ENCODE assay signal across 1 cellular context in the genomic region with DNA sequence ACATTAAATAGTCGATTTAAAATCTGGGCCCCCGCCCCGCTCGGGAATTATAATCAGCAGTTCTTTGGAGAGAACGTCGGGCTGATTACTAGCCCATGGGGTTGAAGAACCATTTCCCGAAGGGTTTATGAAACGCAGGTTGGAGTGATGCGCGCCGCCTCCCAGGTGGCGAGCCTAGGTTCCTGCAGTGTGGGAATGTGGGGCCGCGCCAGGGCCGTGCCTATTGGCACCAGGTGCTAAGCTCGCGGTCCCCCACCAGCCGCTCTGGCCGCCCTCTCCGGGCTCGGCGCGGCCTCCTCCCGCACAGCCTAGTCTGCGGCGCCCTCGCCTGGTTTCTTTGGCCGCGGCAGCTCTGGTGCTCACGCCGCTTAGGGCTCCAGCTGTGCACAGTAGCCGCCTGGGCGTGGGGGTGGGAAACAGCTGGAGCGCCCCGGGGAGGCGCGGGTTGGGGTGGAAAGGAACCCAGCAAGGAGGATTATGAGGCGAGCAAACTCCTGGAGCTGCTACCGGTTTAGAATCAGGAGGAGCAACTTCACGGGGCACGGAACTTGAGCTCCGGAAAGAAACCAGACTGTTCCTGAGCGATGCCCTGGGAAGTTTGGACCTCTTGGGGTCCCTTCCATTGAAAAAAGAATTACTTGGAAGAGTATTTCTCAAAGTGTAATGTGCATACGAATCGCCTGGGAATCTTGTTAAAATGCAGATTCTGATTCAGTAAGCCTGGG.
A peak's percentile ranks its signal among the peaks of the same experiment; 100 is the strongest.
TF ChIP-seq lines count a peak whose summit lies in the region.

No MANE protein-coding gene starts in this region.

TF ChIP-seq in K562, 482 proteins besides CTCF, POLR2A, EP300 and RAD21 (continued from another document and continues in another):
- TF ChIP-seq PURB (CRISPR knock-in tag; IDR thresholded peaks at IDR 0.05; ENCODE audit: low read depth) (no peak), ZNF444 (CRISPR knock-in tag; IDR thresholded peaks at IDR 0.05) (no peak), GATAD2A (IDR thresholded peaks at IDR 0.05) (no peak), BCLAF1 (IDR thresholded peaks at IDR 0.05; ENCODE audit: borderline replicate concordance in 1 of 2, control insufficient read depth in 1 of 2, low read depth in 2 of 2, low read length in 1 of 2) (no peak), DDX20 (tag; IDR thresholded peaks at IDR 0.05; ENCODE audit: low read depth) (no peak), ZNF280A (IDR thresholded peaks at IDR 0.05; ENCODE audit: low read depth, partially characterized antibody) (no peak), TRIM28 (IDR thresholded peaks at IDR 0.05) (no peak), MIER1 (IDR thresholded peaks at IDR 0.05; ENCODE audit: low read depth) (no peak), HMG20B (CRISPR knock-in tag; IDR thresholded peaks at IDR 0.05) (no peak), ZNF174 (CRISPR knock-in tag; IDR thresholded peaks at IDR 0.05) (no peak), ZNF354B (CRISPR knock-in tag; IDR thresholded peaks at IDR 0.05) (no peak), NFE2L1 (tag; IDR thresholded peaks at IDR 0.05; ENCODE audit: borderline replicate concordance, low read depth) (no peak), NONO (IDR thresholded peaks at IDR 0.05; ENCODE audit: low read depth in 2 of 2, low read length in 1 of 2) (no peak), SIN3B (IDR thresholded peaks at IDR 0.05; ENCODE audit: low read depth) (no peak), EGR1 (conservative IDR thresholded peaks at IDR 0.05) (0 out of 2 replicates have a peak, but pooled peaks have one; percentile 19), ZNF3 (CRISPR knock-in tag; IDR thresholded peaks at IDR 0.05) (no peak), PATZ1 (CRISPR knock-in tag; IDR thresholded peaks at IDR 0.05; ENCODE audit: borderline replicate concordance) (no peak), FOXJ3 (CRISPR knock-in tag; IDR thresholded peaks at IDR 0.05) (no peak), ZNF253 (CRISPR knock-in tag; conservative IDR thresholded peaks at IDR 0.05) (no peak), CREBBP (IDR thresholded peaks at IDR 0.05; ENCODE audit: low read depth, low read length) (no peak), HMGN3 (IDR thresholded peaks at IDR 0.05; ENCODE audit: borderline replicate concordance, extremely low read depth, insufficient read length, low read depth, low read length) (peak; percentile 28), CREB1 (IDR thresholded peaks at IDR 0.05) (no peak), CREB1 (CRISPR knock-in tag; IDR thresholded peaks at IDR 0.05) (no peak), FOXM1 (IDR thresholded peaks at IDR 0.05; ENCODE audit: low read depth) (no peak), FOXM1 (CRISPR knock-in tag; IDR thresholded peaks at IDR 0.05; ENCODE audit: low read depth) (no peak), CXXC5 (CRISPR knock-in tag; IDR thresholded peaks at IDR 0.05) (0 out of 2 replicates have a peak, but pooled peaks have one; percentile 17)
- TF ChIP-seq, protein P1, sequence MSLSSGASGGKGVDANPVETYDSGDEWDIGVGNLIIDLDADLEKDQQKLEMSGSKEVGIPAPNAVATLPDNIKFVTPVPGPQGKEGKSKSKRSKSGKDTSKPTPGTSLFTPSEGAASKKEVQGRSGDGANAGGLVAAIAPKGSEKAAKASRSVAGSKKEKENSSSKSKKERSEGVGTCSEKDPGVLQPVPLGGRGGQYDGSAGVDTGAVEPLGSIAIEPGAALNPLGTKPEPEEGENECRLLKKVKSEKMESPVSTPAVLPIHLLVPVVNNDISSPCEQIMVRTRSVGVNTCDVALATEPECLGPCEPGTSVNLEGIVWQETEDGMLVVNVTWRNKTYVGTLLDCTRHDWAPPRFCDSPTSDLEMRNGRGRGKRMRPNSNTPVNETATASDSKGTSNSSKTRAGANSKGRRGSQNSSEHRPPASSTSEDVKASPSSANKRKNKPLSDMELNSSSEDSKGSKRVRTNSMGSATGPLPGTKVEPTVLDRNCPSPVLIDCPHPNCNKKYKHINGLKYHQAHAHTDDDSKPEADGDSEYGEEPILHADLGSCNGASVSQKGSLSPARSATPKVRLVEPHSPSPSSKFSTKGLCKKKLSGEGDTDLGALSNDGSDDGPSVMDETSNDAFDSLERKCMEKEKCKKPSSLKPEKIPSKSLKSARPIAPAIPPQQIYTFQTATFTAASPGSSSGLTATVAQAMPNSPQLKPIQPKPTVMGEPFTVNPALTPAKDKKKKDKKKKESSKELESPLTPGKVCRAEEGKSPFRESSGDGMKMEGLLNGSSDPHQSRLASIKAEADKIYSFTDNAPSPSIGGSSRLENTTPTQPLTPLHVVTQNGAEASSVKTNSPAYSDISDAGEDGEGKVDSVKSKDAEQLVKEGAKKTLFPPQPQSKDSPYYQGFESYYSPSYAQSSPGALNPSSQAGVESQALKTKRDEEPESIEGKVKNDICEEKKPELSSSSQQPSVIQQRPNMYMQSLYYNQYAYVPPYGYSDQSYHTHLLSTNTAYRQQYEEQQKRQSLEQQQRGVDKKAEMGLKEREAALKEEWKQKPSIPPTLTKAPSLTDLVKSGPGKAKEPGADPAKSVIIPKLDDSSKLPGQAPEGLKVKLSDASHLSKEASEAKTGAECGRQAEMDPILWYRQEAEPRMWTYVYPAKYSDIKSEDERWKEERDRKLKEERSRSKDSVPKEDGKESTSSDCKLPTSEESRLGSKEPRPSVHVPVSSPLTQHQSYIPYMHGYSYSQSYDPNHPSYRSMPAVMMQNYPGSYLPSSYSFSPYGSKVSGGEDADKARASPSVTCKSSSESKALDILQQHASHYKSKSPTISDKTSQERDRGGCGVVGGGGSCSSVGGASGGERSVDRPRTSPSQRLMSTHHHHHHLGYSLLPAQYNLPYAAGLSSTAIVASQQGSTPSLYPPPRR (CRISPR knock-in tag; IDR thresholded peaks at IDR 0.05; ENCODE audit: borderline replicate concordance) = no peak
- TF ChIP-seq, protein P2, sequence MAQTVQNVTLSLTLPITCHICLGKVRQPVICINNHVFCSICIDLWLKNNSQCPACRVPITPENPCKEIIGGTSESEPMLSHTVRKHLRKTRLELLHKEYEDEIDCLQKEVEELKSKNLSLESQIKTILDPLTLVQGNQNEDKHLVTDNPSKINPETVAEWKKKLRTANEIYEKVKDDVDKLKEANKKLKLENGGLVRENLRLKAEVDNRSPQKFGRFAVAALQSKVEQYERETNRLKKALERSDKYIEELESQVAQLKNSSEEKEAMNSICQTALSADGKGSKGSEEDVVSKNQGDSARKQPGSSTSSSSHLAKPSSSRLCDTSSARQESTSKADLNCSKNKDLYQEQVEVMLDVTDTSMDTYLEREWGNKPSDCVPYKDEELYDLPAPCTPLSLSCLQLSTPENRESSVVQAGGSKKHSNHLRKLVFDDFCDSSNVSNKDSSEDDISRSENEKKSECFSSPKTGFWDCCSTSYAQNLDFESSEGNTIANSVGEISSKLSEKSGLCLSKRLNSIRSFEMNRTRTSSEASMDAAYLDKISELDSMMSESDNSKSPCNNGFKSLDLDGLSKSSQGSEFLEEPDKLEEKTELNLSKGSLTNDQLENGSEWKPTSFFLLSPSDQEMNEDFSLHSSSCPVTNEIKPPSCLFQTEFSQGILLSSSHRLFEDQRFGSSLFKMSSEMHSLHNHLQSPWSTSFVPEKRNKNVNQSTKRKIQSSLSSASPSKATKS (CRISPR knock-in tag; IDR thresholded peaks at IDR 0.05) = no peak
- TF ChIP-seq, protein P3, sequence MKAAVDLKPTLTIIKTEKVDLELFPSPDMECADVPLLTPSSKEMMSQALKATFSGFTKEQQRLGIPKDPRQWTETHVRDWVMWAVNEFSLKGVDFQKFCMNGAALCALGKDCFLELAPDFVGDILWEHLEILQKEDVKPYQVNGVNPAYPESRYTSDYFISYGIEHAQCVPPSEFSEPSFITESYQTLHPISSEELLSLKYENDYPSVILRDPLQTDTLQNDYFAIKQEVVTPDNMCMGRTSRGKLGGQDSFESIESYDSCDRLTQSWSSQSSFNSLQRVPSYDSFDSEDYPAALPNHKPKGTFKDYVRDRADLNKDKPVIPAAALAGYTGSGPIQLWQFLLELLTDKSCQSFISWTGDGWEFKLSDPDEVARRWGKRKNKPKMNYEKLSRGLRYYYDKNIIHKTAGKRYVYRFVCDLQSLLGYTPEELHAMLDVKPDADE (conservative IDR thresholded peaks at IDR 0.05; ENCODE audit: control insufficient read depth, low read depth, low read length) = no peak
- TF ChIP-seq, protein P4, sequence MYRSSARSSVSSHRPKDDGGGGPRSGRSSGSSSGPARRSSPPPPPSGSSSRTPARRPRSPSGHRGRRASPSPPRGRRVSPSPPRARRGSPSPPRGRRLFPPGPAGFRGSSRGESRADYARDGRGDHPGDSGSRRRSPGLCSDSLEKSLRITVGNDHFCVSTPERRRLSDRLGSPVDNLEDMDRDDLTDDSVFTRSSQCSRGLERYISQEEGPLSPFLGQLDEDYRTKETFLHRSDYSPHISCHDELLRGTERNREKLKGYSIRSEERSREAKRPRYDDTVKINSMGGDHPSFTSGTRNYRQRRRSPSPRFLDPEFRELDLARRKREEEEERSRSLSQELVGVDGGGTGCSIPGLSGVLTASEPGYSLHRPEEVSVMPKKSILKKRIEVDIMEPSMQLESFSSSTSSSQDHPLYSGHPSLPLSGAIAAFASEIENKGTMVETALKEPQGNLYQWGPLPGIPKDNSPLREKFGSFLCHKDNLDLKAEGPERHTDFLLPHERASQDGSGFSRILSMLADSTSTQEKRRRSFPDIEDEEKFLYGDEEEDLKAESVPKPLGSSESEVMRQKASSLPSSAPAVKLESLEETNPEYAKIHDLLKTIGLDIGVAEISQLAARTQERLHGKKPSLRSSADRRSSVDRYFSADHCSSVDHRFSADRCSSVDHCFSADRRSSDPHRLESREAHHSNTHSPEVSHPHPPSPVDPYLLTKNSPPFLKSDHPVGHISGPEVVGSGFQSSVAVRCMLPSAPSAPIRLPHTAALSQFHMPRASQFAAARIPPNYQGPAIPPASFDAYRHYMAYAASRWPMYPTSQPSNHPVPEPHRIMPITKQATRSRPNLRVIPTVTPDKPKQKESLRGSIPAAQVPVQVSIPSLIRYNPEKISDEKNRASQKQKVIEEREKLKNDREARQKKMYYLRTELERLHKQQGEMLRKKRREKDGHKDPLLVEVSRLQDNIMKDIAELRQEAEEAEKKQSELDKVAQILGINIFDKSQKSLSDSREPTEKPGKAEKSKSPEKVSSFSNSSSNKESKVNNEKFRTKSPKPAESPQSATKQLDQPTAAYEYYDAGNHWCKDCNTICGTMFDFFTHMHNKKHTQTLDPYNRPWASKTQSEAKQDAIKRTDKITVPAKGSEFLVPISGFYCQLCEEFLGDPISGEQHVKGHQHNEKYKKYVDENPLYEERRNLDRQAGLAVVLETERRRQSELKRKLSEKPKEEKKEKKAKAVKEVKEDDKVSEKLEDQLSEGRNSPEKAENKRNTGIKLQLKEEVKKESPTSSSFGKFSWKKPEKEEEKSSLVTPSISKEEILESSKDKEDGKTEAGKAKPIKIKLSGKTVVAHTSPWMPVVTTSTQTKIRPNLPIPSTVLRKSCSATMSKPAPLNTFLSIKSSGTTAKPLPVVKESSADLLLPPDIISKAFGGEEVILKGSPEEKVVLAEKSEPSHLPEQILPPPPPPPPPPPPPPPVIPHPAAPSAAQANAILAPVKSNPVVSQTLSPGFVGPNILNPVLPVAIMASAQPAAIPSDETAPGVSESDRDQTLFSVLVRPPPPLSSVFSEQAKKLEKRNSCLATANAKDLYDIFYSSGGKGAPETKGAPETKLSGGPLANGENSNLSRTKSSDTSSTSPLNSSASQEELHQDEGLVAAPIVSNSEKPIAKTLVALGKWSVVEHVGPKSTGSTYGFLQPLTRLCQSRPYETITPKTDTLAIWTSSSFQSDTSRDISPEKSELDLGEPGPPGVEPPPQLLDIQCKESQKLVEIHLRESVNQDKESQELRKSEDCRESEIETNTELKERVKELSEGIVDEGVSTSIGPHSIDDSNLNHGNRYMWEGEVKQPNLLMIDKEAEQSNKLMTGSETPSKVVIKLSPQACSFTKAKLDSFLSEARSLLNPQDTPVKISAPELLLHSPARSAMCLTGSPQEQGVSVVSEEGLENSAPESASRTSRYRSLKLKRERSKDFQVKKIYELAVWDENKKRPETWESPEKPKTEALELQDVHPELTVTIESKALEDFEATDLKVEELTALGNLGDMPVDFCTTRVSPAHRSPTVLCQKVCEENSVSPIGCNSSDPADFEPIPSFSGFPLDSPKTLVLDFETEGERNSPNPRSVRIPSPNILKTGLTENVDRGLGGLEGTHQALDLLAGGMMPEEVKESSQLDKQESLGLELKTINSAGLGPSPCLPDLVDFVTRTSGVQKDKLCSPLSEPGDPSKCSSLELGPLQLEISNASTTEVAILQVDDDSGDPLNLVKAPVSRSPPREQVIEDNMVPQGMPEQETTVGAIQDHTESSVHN (IDR thresholded peaks at IDR 0.05; ENCODE audit: borderline replicate concordance in 1 of 2, low read depth in 1 of 2) = no peak
